In genomic region chr13:39148513-39148961, GRCh38 we compare ENCODE assay signal across 9 cellular contexts.
DNase-seq lines count a peak whose midpoint lies in the region; ATAC-seq and TF ChIP-seq lines count a peak whose summit lies in the region.
"Had no signal": no experiment of that assay in that cellular context is flagged by ENCODE, and none has a peak within 500 bp of the region (broad histone marks: within the 10 kb centered on the region; RNA-seq: fewer than 3 reads in every experiment).

No MANE protein-coding gene starts in this region.

- no peaks in the 10 kb centered on the region for H3K36me3 Mint-ChIP-seq in neural progenitor cell

- H3K27ac Mint-ChIP-seq in neural progenitor cell = no peak overlapping the region

- H3F3A ChIP-seq in neural progenitor cell (ENCODE audit: low read depth) = no peaks in the 10 kb centered on the region

- no peak overlapping the region for H3K27ac ChIP-seq in brain microvascular endothelial cell
- H3K27ac ChIP-seq in neural progenitor cell = no peak overlapping the region
- H3K27ac ChIP-seq: BLaER1 had no signal

- H4K20me1 ChIP-seq in neural progenitor cell (ENCODE audit: low read depth) = no peaks in the 10 kb centered on the region
- H4K20me1 ChIP-seq: BLaER1 had no signal

- no peak overlapping the region for H3K9ac ChIP-seq in neural progenitor cell
- H3K9ac ChIP-seq: BLaER1 had no signal

- H3K4me1 ChIP-seq in neural progenitor cell = no peaks in the 10 kb centered on the region
- H3K4me1 ChIP-seq: BLaER1 had no signal

- DNase-seq in NCI-H2196 (lab: John Stamatoyannopoulos, UW; ENCODE audit: unreplicated experiment) = peak; percentile 13
- no peak for DNase-seq in NCI-H2196 treated with DMSO at 0.1 percent for 48 hours (lab: John Stamatoyannopoulos, UW; ENCODE audit: unreplicated experiment)
- DNase-seq in NCI-H1436 treated with DMSO at 0.1 percent for 48 hours (lab: John Stamatoyannopoulos, UW) = peak; percentile 7
- DNase-seq in brain microvascular endothelial cell = peak; percentile 0
- peak; percentile 25 for DNase-seq in neural progenitor cell (ENCODE audit: low spot score)

- H3K4me3 ChIP-seq in brain microvascular endothelial cell (ENCODE audit: low read depth, low read length) = no peak overlapping the region
- H3K4me3 ChIP-seq in neural progenitor cell = no peak overlapping the region
- H3K4me3 ChIP-seq: BLaER1 had no signal

- H3K4me2 ChIP-seq in neural progenitor cell = no peak overlapping the region
- H3K4me2 ChIP-seq: BLaER1 had no signal

- no peaks in the 10 kb centered on the region for H3K79me2 ChIP-seq in neural progenitor cell (ENCODE audit: low read depth)

- ATAC-seq in GM21528 (IDR thresholded peaks at IDR 0.05; ENCODE audit: low FRiP score, unreplicated experiment) (no peak), GM18502 (IDR thresholded peaks at IDR 0.05; ENCODE audit: poor library complexity, unreplicated experiment) (no peak), GM19467 (IDR thresholded peaks at IDR 0.05; ENCODE audit: unreplicated experiment) (no peak)

- no peaks in the 10 kb centered on the region for H3K27me3 ChIP-seq in brain microvascular endothelial cell (replicated peaks)
- peaks cover 13% of the 10 kb centered on the region for H3K27me3 ChIP-seq in neural progenitor cell
- H3K27me3 ChIP-seq: BLaER1 had no signal

- H3K4me1 Mint-ChIP-seq in neural progenitor cell = peaks cover 15% of the 10 kb centered on the region

- H3K36me3 ChIP-seq in brain microvascular endothelial cell (replicated peaks) (no peaks in the 10 kb centered on the region), neural progenitor cell (no peaks in the 10 kb centered on the region)
- H3K36me3 ChIP-seq: BLaER1 had no signal

- TF ChIP-seq CTCF in brain microvascular endothelial cell (IDR thresholded peaks at IDR 0.05; ENCODE audit: low read depth, low read length, missing control alignments) = no peak
- no peak for TF ChIP-seq CTCF in neural progenitor cell (IDR thresholded peaks at IDR 0.05)

- H3K9me3 Mint-ChIP-seq in neural progenitor cell = peaks cover 5% of the 10 kb centered on the region

- H2AFZ ChIP-seq in neural progenitor cell (replicated peaks) = no peak overlapping the region

- H3K9me3 ChIP-seq in neural progenitor cell (ENCODE audit: low read depth) = no peaks in the 10 kb centered on the region
- H3K9me3 ChIP-seq: BLaER1 had no signal

- in situ Hi-C loops in brain microvascular endothelial cell (cut with HindIII; ENCODE audit: low pct_ligation_motif_present, low sequenced_read_pairs) = no loop called here

- no peak overlapping the region for H3K4me3 Mint-ChIP-seq in neural progenitor cell

- H3K27me3 Mint-ChIP-seq in neural progenitor cell (ENCODE audit: insufficient read depth, low read depth) = peaks cover 3% of the 10 kb centered on the region
